In genomic region chr4:8747896-8748575, GRCh38 we compare ENCODE assay signal across 13 cellular contexts.
"Had no signal": no experiment of that assay in that cellular context is flagged by ENCODE, and none has a peak within 500 bp of the region (broad histone marks: within the 10 kb centered on the region; RNA-seq: fewer than 3 reads in every experiment).

No MANE protein-coding gene starts in this region.

- H3K27me3 ChIP-seq: hepatocyte, thyroid gland had no signal

- H2AFZ ChIP-seq: hepatocyte had no signal

- DNase-seq: activated CD4-positive, alpha-beta T cell treated with anti-CD3 and anti-CD28 coated beads for 1 hour; activated CD4-positive, alpha-beta T cell treated with anti-CD3 and anti-CD28 coated beads, Interleukin-2, amount 50 U/mL, for 48 hours; amniotic stem cell; dermis blood vessel endothelial cell; erythroblast; kidney glomerular epithelial cell; occipital lobe; T-helper 9 cell; thyroid gland had no signal

- H3K4me2 ChIP-seq: hepatocyte had no signal

- H3K4me3 ChIP-seq: hepatocyte, thyroid gland had no signal

- H3K4me1 ChIP-seq: thyroid gland had no signal

- H3K9me3 ChIP-seq: thyroid gland had no signal

- H3K36me3 ChIP-seq: thyroid gland had no signal

- H3K27ac ChIP-seq: hepatocyte, thyroid gland had no signal

- ATAC-seq: activated naive CD4-positive, alpha-beta T cell treated with anti-CD3 and anti-CD28 coated beads, Interleukin-2, amount 50 U/mL, for 72 hours; activated T-helper 17 cell treated with anti-CD3 and anti-CD28 coated beads, Interleukin-2, amount 50 U/mL, for 72 hours; naive thymus-derived CD8-positive, alpha-beta T cell had no signal
